1 cellular context compared by ENCODE assay signal in genomic region chr10:126216221-126216701, GRCh38.
TF ChIP-seq lines count a peak whose summit lies in the region.

No MANE protein-coding gene starts in this region.

TF ChIP-seq in K562, 482 proteins besides CTCF, POLR2A, EP300 and RAD21:
- no peak for TF ChIP-seq PBX2 (CRISPR knock-in tag; IDR thresholded peaks at IDR 0.05; ENCODE audit: low read depth)
- peak; percentile 68 for TF ChIP-seq PBX2 (tag; conservative IDR thresholded peaks at IDR 0.05; ENCODE audit: low read depth)
- peak; percentile 20 for TF ChIP-seq MEIS2 (IDR thresholded peaks at IDR 0.05; ENCODE audit: partially characterized antibody)
- TF ChIP-seq CXXC5 (CRISPR knock-in tag; IDR thresholded peaks at IDR 0.05), result no peak
